ENCODE assay signal across 16 cellular contexts in the genomic region with DNA sequence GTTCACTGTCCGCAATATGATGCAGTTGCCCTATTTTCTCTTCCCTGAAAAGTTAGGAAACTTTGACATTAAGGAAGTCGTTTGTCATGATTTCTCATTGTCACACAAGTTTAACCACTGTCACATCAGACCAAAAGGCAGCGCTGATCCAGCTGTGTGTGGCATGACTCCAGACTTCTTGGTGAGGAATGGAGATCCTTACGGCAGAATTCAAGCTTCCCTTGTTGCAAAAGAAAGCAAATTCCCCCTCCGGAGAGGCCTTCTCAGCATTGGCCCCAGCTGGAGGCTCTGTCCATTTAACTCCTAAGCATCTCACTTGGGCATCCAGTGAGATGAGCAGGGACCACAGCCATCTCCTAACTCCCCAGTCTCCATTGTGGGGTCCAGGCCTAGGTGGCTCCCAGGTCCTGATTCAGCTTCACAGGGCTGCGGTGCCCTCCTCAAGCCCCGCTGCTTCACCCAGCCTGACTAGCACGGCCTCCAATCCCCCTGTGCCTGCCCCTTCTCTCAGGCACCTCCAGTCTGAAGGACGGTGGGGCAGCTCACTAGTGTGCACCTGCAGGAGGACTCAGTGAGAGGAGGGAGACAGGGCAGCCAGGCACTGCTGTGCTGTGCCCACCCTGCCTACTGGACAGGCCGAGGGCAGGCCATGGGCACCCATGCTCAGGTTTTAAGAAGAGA.
DNase-seq lines count a peak whose midpoint lies in the region; ATAC-seq and TF ChIP-seq lines count a peak whose summit lies in the region.
"Had no signal": no experiment of that assay in that cellular context is flagged by ENCODE, and none has a peak within 500 bp of the region (broad histone marks: within the 10 kb centered on the region; RNA-seq: fewer than 3 reads in every experiment).

No MANE protein-coding gene starts in this region.

- no peak overlapping the region; the same call in 1 of the 2 replicates for H3K4me2 ChIP-seq in IMR-90 (ENCODE audit: low read depth, low read length)

- H4K20me1 ChIP-seq in IMR-90 (ENCODE audit: insufficient read depth, low read length) = no peaks in the 10 kb centered on the region

- WGBS in IMR-90 (ENCODE audit: extremely low coverage in 2 of 2, insufficient read length in 1 of 2), 2 experiments = 75% methylated on average over 3 of the region's 10 CpGs; no CpG with 5 or more reads in 1 of the 2 experiments
- 64 to 73% (median 69%) methylated on average over 8 to 10 of the region's 10 CpGs for WGBS in spleen, 5 donors

- peaks cover 3 to 9% of the 10 kb centered on the region in 2 experiments; a peak in 2 of 4 replicates for H3K79me1 ChIP-seq in IMR-90 (ENCODE audit: low read depth in 1 of 2, low read length in 2 of 2)

- peak overlapping the region; percentile 4 to 63; a peak in 3 of 4 replicates for H4K8ac ChIP-seq in IMR-90 (ENCODE audit: low read depth in 2 of 2, low read length in 2 of 2)

- in situ Hi-C loops in IMR-90 (cut with MboI; ENCODE audit: low sequenced_read_pairs) = loop anchor here (5.0 kb wide), 1 partner anchor 165 kb away; no protein-coding TSS in a partner anchor

- H2BK120ac ChIP-seq in IMR-90 (ENCODE audit: low read depth, low read length) = peak overlapping the region; percentile 69; the same call in 1 of the 2 replicates

- H4K5ac ChIP-seq in IMR-90 (ENCODE audit: low read depth, low read length) = no peak overlapping the region

- H3K18ac ChIP-seq in IMR-90 (ENCODE audit: low read depth, low read length) = no peak overlapping the region

- peak overlapping the region; percentile 91 for H2AFZ ChIP-seq in IMR-90 (replicated peaks; ENCODE audit: low read length, poor library complexity)

- H3K9me1 ChIP-seq in IMR-90 (ENCODE audit: insufficient read depth, low read length) = peaks cover 13% of the 10 kb centered on the region; the same call in 1 of the 2 replicates

- intact Hi-C loops in IMR-90 (cut with micrococcal nuclease) = no loop called here
- intact Hi-C loops in left lung (cut with DNase I) = no loop called here
- intact Hi-C loops in spleen (cut with DNase I; ENCODE audit: low total_unique reads) = no loop called here

- H2BK15ac ChIP-seq in IMR-90 (ENCODE audit: low read depth, low read length) = 0 out of 3 replicates have a peak overlapping the region, but pooled peaks have one; percentile 66

- no peaks in the 10 kb centered on the region; the same call in 1 of the 2 replicates for H3K27me3 ChIP-seq in IMR-90 (ENCODE audit: control insufficient read depth, insufficient read depth, low read length)
- H3K27me3 ChIP-seq in left lung = no peaks in the 10 kb centered on the region
- H3K27me3 ChIP-seq in spleen (replicated peaks in 1 of 7) = no peaks in the 10 kb centered on the region

- H2BK20ac ChIP-seq in IMR-90 (ENCODE audit: low read depth, low read length) = peak overlapping the region; percentile 16; the same call in 1 of the 2 replicates

- CTCF ChIA-PET in IMR-90 (lab: Yijun Ruan, JAX) = no interaction called here

- H2AK9ac ChIP-seq in IMR-90 (replicated peaks; ENCODE audit: low read depth, low read length, poor library complexity) = peak overlapping the region; percentile 94

- ATAC-seq in IMR-90 (ENCODE audit: low read depth) (no peak), left lung (no peak), GM21528 (IDR thresholded peaks at IDR 0.05; ENCODE audit: low FRiP score, unreplicated experiment) (no peak)
- ATAC-seq: naive thymus-derived CD4-positive, alpha-beta T cell had no signal

- no peak for TF ChIP-seq RAD21 in IMR-90 (IDR thresholded peaks at IDR 0.05; ENCODE audit: low read length)

- H3K4me1 ChIP-seq in IMR-90 (ENCODE audit: control insufficient read depth, insufficient read depth, low read length) (peaks cover 15% of the 10 kb centered on the region), left lung (peaks cover 26 to 36% of the 10 kb centered on the region in 2 donors), spleen (peaks cover 14 to 54% (median 43%) of the 10 kb centered on the region in 6 donors)

- peak; percentile 29 for DNase-seq in IMR-90
- peak; percentile 43 to 60 for DNase-seq in cardiac fibroblast (ENCODE audit: low read depth in 2 of 2)
- no peak for DNase-seq in left lung
- no peak for DNase-seq in spleen
- DNase-seq in NCI-H82 treated with DMSO at 0.1 percent for 48 hours (lab: John Stamatoyannopoulos, UW; ENCODE audit: unreplicated experiment) = no peak
- no peak for DNase-seq in DMS79 (lab: John Stamatoyannopoulos, UW)
- no peak for DNase-seq in NCI-H2171 (lab: John Stamatoyannopoulos, UW)
- DNase-seq: activated B cell treated with CpG ODN at 0.5 μM for 24 hours; activated T-cell treated with anti-CD3 and anti-CD28 coated beads, Interleukin-2, amount 50 U/mL, for 1 hour; CD4-positive, alpha-beta memory T cell; Karpas-422; naive thymus-derived CD4-positive, alpha-beta T cell; NCI-H2029; NCI-H774 had no signal

- peak overlapping the region; percentile 37; the same call in 1 of the 2 replicates for H3K4ac ChIP-seq in IMR-90 (ENCODE audit: low read depth, low read length)

- TF ChIP-seq POLR2A in IMR-90 (IDR thresholded peaks at IDR 0.05; ENCODE audit: low read depth, low read length) (no peak), spleen (IDR thresholded peaks at IDR 0.05) (no peak)

- H3K27ac ChIP-seq in IMR-90 (ENCODE audit: insufficient read depth, low read length) (no peak overlapping the region), left lung (peak overlapping the region; percentile 69 to 74), spleen (peak overlapping the region; percentile 53 to 87 (median 79))
- H3K27ac ChIP-seq: SK-N-MC had no signal

- no peak overlapping the region for H4K91ac ChIP-seq in IMR-90 (ENCODE audit: insufficient read depth, low read depth, low read length)

- peak overlapping the region; percentile 76; the same call in 1 of the 2 replicates for H2AK5ac ChIP-seq in IMR-90 (ENCODE audit: low read depth, low read length)

- no TSS peak for BruUV-seq in IMR-90 (replicated peaks; lab: Mats Ljungman, UMichigan)

- H3K9ac ChIP-seq in IMR-90 (ENCODE audit: low read depth, low read length) = 0 out of 2 replicates have a peak overlapping the region, but pooled peaks have one; percentile 1

- no peaks in the 10 kb centered on the region for H3K36me3 ChIP-seq in IMR-90 (ENCODE audit: control insufficient read depth, insufficient read depth, low read length)
- no peaks in the 10 kb centered on the region for H3K36me3 ChIP-seq in left lung
- H3K36me3 ChIP-seq in spleen = no peaks in the 10 kb centered on the region

- H3K9me3 ChIP-seq in IMR-90 (ENCODE audit: control insufficient read depth, insufficient read depth, low read length) (no peaks in the 10 kb centered on the region; the same call in 1 of the 2 replicates), left lung (no peaks in the 10 kb centered on the region), spleen (no peaks in the 10 kb centered on the region)

- no peak overlapping the region for H2BK5ac ChIP-seq in IMR-90 (ENCODE audit: low read depth, low read length, poor library complexity, severe bottlenecking)

- H3K4me3 ChIP-seq in IMR-90 (ENCODE audit: insufficient read depth, low read depth, low read length) (no peak overlapping the region), cardiac fibroblast (replicated peaks in 1 of 2; ENCODE audit: low read depth in 2 of 2, low read length in 2 of 2) (no peak overlapping the region), left lung (no peak overlapping the region), spleen (no peak overlapping the region)
- H3K4me3 ChIP-seq: SK-N-MC had no signal

- dilution Hi-C loops in IMR-90 (cut with HindIII; ENCODE audit: low sequenced_read_pairs, unreplicated experiment) = no loop called here

- H3K14ac ChIP-seq in IMR-90 (replicated peaks; ENCODE audit: low read depth, low read length) = peak overlapping the region; percentile 31; the same call in 1 of the 2 replicates

- no peak overlapping the region for H3K56ac ChIP-seq in IMR-90 (ENCODE audit: extremely low read depth, insufficient read depth, low read length)

- H3K23ac ChIP-seq in IMR-90 (ENCODE audit: low read depth, low read length) = peak overlapping the region; percentile 44; the same call in 1 of the 2 replicates

- TF ChIP-seq CTCF in IMR-90 (conservative IDR thresholded peaks at IDR 0.05; ENCODE audit: low read depth, low read length) (no peak), cardiac fibroblast (IDR thresholded peaks at IDR 0.05; ENCODE audit: low read depth, low read length) (no peak), left lung (IDR thresholded peaks at IDR 0.05) (no peak), spleen (IDR thresholded peaks at IDR 0.05 in 8 of 11, conservative IDR thresholded peaks at IDR 0.05 in 3 of 11) (no peak)

- POLR2A ChIA-PET in IMR-90 (lab: Charles Lee; ENCODE audit: unreplicated experiment) = no interaction called here

TF ChIP-seq in IMR-90, 13 proteins besides CTCF, POLR2A, EP300 and RAD21:
- no peak for TF ChIP-seq FOS (IDR thresholded peaks at IDR 0.05; ENCODE audit: low read depth, low read length)
- no peak for TF ChIP-seq RFX5 (IDR thresholded peaks at IDR 0.05; ENCODE audit: low read depth, low read length)
- TF ChIP-seq MXI1 (IDR thresholded peaks at IDR 0.05; ENCODE audit: borderline replicate concordance, low read depth, low read length) = no peak
- no peak for TF ChIP-seq MAZ (IDR thresholded peaks at IDR 0.05; ENCODE audit: borderline replicate concordance, low read depth, low read length)
- no peak for TF ChIP-seq BHLHE40 (IDR thresholded peaks at IDR 0.05; ENCODE audit: low read depth, low read length)
- TF ChIP-seq CHD1 (IDR thresholded peaks at IDR 0.05; ENCODE audit: low read depth, low read length) = no peak
- TF ChIP-seq SMC3 (IDR thresholded peaks at IDR 0.05; ENCODE audit: low read depth, low read length) = no peak
- TF ChIP-seq NFE2L2 (IDR thresholded peaks at IDR 0.05; ENCODE audit: low read depth, low read length) = no peak

Comparison
In these comparisons a context has a peak if more than half of its experiments do, and no peak if none do; other contexts are left out.
1. DNase-seq: peak in IMR-90 (single experiment) and cardiac fibroblast (2 of 2); none in left lung (0 of 2), spleen (single experiment), NCI-H82 treated with DMSO at 0.1 percent for 48 hours (single experiment), DMS79 (single experiment) and NCI-H2171 (single experiment).